1 cellular context compared by ENCODE assay signal in genomic region chr16:56892705-56893104, GRCh38.
TF ChIP-seq lines count a peak whose summit lies in the region.

No MANE protein-coding gene starts in this region.

TF ChIP-seq in HepG2, 621 proteins besides CTCF, POLR2A, EP300 and RAD21:
- TF ChIP-seq, protein P1, sequence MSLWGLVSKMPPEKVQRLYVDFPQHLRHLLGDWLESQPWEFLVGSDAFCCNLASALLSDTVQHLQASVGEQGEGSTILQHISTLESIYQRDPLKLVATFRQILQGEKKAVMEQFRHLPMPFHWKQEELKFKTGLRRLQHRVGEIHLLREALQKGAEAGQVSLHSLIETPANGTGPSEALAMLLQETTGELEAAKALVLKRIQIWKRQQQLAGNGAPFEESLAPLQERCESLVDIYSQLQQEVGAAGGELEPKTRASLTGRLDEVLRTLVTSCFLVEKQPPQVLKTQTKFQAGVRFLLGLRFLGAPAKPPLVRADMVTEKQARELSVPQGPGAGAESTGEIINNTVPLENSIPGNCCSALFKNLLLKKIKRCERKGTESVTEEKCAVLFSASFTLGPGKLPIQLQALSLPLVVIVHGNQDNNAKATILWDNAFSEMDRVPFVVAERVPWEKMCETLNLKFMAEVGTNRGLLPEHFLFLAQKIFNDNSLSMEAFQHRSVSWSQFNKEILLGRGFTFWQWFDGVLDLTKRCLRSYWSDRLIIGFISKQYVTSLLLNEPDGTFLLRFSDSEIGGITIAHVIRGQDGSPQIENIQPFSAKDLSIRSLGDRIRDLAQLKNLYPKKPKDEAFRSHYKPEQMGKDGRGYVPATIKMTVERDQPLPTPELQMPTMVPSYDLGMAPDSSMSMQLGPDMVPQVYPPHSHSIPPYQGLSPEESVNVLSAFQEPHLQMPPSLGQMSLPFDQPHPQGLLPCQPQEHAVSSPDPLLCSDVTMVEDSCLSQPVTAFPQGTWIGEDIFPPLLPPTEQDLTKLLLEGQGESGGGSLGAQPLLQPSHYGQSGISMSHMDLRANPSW (CRISPR knock-in tag; IDR thresholded peaks at IDR 0.05; ENCODE audit: borderline replicate concordance), result no peak
- TF ChIP-seq, protein P2, sequence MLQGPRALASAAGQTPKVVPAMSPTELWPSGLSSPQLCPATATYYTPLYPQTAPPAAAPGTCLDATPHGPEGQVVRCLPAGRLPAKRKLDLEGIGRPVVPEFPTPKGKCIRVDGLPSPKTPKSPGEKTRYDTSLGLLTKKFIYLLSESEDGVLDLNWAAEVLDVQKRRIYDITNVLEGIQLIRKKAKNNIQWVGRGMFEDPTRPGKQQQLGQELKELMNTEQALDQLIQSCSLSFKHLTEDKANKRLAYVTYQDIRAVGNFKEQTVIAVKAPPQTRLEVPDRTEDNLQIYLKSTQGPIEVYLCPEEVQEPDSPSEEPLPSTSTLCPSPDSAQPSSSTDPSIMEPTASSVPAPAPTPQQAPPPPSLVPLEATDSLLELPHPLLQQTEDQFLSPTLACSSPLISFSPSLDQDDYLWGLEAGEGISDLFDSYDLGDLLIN (CRISPR knock-in tag; IDR thresholded peaks at IDR 0.05; ENCODE audit: borderline replicate concordance), result no peak
- TF ChIP-seq, protein P3, sequence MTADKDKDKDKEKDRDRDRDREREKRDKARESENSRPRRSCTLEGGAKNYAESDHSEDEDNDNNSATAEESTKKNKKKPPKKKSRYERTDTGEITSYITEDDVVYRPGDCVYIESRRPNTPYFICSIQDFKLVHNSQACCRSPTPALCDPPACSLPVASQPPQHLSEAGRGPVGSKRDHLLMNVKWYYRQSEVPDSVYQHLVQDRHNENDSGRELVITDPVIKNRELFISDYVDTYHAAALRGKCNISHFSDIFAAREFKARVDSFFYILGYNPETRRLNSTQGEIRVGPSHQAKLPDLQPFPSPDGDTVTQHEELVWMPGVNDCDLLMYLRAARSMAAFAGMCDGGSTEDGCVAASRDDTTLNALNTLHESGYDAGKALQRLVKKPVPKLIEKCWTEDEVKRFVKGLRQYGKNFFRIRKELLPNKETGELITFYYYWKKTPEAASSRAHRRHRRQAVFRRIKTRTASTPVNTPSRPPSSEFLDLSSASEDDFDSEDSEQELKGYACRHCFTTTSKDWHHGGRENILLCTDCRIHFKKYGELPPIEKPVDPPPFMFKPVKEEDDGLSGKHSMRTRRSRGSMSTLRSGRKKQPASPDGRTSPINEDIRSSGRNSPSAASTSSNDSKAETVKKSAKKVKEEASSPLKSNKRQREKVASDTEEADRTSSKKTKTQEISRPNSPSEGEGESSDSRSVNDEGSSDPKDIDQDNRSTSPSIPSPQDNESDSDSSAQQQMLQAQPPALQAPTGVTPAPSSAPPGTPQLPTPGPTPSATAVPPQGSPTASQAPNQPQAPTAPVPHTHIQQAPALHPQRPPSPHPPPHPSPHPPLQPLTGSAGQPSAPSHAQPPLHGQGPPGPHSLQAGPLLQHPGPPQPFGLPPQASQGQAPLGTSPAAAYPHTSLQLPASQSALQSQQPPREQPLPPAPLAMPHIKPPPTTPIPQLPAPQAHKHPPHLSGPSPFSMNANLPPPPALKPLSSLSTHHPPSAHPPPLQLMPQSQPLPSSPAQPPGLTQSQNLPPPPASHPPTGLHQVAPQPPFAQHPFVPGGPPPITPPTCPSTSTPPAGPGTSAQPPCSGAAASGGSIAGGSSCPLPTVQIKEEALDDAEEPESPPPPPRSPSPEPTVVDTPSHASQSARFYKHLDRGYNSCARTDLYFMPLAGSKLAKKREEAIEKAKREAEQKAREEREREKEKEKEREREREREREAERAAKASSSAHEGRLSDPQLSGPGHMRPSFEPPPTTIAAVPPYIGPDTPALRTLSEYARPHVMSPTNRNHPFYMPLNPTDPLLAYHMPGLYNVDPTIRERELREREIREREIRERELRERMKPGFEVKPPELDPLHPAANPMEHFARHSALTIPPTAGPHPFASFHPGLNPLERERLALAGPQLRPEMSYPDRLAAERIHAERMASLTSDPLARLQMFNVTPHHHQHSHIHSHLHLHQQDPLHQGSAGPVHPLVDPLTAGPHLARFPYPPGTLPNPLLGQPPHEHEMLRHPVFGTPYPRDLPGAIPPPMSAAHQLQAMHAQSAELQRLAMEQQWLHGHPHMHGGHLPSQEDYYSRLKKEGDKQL (CRISPR knock-in tag; IDR thresholded peaks at IDR 0.05; ENCODE audit: low read depth), result no peak
- TF ChIP-seq, protein P4, sequence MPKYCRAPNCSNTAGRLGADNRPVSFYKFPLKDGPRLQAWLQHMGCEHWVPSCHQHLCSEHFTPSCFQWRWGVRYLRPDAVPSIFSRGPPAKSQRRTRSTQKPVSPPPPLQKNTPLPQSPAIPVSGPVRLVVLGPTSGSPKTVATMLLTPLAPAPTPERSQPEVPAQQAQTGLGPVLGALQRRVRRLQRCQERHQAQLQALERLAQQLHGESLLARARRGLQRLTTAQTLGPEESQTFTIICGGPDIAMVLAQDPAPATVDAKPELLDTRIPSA (CRISPR knock-in tag; IDR thresholded peaks at IDR 0.05; ENCODE audit: borderline replicate concordance), result no peak
- TF ChIP-seq, protein P5, sequence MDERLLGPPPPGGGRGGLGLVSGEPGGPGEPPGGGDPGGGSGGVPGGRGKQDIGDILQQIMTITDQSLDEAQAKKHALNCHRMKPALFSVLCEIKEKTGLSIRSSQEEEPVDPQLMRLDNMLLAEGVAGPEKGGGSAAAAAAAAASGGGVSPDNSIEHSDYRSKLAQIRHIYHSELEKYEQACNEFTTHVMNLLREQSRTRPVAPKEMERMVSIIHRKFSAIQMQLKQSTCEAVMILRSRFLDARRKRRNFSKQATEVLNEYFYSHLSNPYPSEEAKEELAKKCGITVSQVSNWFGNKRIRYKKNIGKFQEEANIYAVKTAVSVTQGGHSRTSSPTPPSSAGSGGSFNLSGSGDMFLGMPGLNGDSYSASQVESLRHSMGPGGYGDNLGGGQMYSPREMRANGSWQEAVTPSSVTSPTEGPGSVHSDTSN (CRISPR knock-in tag; IDR thresholded peaks at IDR 0.05), result no peak
- TF ChIP-seq MXI1 (IDR thresholded peaks at IDR 0.05; ENCODE audit: borderline replicate concordance, low read depth, low read length) (no peak), JUND (CRISPR knock-in tag; IDR thresholded peaks at IDR 0.05) (no peak), HOXA3 (CRISPR knock-in tag; IDR thresholded peaks at IDR 0.05) (no peak), REL (CRISPR knock-in tag; conservative IDR thresholded peaks at IDR 0.05) (no peak), ZNF563 (CRISPR knock-in tag; IDR thresholded peaks at IDR 0.05) (no peak), ZNF737 (CRISPR knock-in tag; IDR thresholded peaks at IDR 0.05; ENCODE audit: borderline replicate concordance) (no peak)
- TF ChIP-seq, protein P6, sequence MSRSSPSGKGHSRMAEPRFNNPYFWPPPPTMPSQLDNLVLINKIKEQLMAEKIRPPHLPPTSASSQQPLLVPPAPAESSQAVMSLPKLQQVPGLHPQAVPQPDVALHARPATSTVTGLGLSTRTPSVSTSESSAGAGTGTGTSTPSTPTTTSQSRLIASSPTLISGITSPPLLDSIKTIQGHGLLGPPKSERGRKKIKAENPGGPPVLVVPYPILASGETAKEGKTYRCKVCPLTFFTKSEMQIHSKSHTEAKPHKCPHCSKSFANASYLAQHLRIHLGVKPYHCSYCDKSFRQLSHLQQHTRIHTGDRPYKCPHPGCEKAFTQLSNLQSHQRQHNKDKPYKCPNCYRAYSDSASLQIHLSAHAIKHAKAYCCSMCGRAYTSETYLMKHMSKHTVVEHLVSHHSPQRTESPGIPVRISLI (CRISPR knock-in tag; IDR thresholded peaks at IDR 0.05; ENCODE audit: borderline replicate concordance), result no peak
